1 cellular context compared by ENCODE assay signal in the genomic region with DNA sequence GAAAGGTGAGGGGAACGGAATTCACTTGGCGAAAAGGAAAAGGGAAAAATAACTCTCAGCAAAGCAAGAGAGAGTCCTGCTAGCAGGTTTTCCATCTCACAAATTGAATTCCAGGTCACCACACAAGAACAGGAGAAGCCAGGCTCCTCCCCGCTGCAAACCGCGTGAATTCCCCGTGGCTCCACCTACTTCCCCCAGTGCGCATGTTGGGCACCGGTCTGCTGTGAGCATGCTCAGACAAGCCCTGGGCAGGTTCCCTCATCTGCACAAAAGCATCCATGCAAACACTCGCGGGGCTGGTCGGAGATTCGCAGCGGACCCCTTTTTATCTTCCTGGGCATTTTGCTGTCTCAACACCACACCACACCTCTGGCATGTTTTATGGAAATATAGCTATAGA.
TF ChIP-seq lines count a peak whose summit lies in the region.

No MANE protein-coding gene starts in this region.

TF ChIP-seq in HCT116, 20 proteins besides CTCF, POLR2A, EP300 and RAD21 (continued from another document):
- TF ChIP-seq, protein P1, sequence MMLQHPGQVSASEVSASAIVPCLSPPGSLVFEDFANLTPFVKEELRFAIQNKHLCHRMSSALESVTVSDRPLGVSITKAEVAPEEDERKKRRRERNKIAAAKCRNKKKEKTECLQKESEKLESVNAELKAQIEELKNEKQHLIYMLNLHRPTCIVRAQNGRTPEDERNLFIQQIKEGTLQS (IDR thresholded peaks at IDR 0.05), result no peak
- no peak for TF ChIP-seq SRF (IDR thresholded peaks at IDR 0.05; ENCODE audit: low read depth)
- no peak for TF ChIP-seq TCF7L2 (IDR thresholded peaks at IDR 0.05; ENCODE audit: borderline replicate concordance, extremely low read depth, insufficient read depth, insufficient read length)
- TF ChIP-seq, protein P2, sequence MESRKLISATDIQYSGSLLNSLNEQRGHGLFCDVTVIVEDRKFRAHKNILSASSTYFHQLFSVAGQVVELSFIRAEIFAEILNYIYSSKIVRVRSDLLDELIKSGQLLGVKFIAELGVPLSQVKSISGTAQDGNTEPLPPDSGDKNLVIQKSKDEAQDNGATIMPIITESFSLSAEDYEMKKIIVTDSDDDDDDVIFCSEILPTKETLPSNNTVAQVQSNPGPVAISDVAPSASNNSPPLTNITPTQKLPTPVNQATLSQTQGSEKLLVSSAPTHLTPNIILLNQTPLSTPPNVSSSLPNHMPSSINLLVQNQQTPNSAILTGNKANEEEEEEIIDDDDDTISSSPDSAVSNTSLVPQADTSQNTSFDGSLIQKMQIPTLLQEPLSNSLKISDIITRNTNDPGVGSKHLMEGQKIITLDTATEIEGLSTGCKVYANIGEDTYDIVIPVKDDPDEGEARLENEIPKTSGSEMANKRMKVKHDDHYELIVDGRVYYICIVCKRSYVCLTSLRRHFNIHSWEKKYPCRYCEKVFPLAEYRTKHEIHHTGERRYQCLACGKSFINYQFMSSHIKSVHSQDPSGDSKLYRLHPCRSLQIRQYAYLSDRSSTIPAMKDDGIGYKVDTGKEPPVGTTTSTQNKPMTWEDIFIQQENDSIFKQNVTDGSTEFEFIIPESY (IDR thresholded peaks at IDR 0.05; ENCODE audit: extremely low read depth, insufficient replicate concordance, low read length), result no peak
- TF ChIP-seq, protein P3, sequence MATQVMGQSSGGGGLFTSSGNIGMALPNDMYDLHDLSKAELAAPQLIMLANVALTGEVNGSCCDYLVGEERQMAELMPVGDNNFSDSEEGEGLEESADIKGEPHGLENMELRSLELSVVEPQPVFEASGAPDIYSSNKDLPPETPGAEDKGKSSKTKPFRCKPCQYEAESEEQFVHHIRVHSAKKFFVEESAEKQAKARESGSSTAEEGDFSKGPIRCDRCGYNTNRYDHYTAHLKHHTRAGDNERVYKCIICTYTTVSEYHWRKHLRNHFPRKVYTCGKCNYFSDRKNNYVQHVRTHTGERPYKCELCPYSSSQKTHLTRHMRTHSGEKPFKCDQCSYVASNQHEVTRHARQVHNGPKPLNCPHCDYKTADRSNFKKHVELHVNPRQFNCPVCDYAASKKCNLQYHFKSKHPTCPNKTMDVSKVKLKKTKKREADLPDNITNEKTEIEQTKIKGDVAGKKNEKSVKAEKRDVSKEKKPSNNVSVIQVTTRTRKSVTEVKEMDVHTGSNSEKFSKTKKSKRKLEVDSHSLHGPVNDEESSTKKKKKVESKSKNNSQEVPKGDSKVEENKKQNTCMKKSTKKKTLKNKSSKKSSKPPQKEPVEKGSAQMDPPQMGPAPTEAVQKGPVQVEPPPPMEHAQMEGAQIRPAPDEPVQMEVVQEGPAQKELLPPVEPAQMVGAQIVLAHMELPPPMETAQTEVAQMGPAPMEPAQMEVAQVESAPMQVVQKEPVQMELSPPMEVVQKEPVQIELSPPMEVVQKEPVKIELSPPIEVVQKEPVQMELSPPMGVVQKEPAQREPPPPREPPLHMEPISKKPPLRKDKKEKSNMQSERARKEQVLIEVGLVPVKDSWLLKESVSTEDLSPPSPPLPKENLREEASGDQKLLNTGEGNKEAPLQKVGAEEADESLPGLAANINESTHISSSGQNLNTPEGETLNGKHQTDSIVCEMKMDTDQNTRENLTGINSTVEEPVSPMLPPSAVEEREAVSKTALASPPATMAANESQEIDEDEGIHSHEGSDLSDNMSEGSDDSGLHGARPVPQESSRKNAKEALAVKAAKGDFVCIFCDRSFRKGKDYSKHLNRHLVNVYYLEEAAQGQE (IDR thresholded peaks at IDR 0.05; ENCODE audit: low read depth), result no peak
- no peak for TF ChIP-seq ELF1 (IDR thresholded peaks at IDR 0.05; ENCODE audit: borderline replicate concordance, low read depth)
